ENCODE assay signal across 18 cellular contexts in genomic region chr17:80698297-80698696, GRCh38.
"Had no signal": no experiment of that assay in that cellular context is flagged by ENCODE, and none has a peak within 500 bp of the region (broad histone marks: within the 10 kb centered on the region; RNA-seq: fewer than 3 reads in every experiment).

No MANE protein-coding gene starts in this region.

- H3K36me3 ChIP-seq: cardiac muscle cell, spleen, thoracic aorta, upper lobe of left lung had no signal

- H3K27me3 Mint-ChIP-seq: activated naive CD8-positive, alpha-beta T cell treated with anti-CD3 and anti-CD28 coated beads for 36 hours; effector memory CD8-positive, alpha-beta T cell; stimulated activated naive B cell treated with anti-CD40 and anti-IgM and Interleukin-4, amounts not matched to agents 10 μg/mL and 1 μg/mL and 100 μg/mL, for 72 hours had no signal

- H3K9me3 ChIP-seq: spleen, thoracic aorta, upper lobe of left lung had no signal

- ATAC-seq: activated CD4-positive, CD25-positive, alpha-beta regulatory T cell treated with anti-CD3 and anti-CD28 coated beads, Interleukin-2, amount 50 U/mL, for 24 hours; effector memory CD8-positive, alpha-beta T cell; natural killer cell; stimulated activated naive B cell treated with anti-CD40 and anti-IgM and Interleukin-4, amounts not matched to agents 10 μg/mL and 1 μg/mL and 100 μg/mL, for 72 hours had no signal

- H3K27me3 ChIP-seq: cardiac muscle cell, spleen, upper lobe of left lung had no signal

- H3K4me3 Mint-ChIP-seq: activated naive CD8-positive, alpha-beta T cell treated with anti-CD3 and anti-CD28 coated beads for 36 hours; activated T-helper 1 cell treated with anti-CD3 and anti-CD28 coated beads, Interleukin-12 subunit alpha, Interleukin-12 subunit beta, Interleukin-2, Interleukin-4 antibody, amounts not matched to agents 30 ng/mL and 10 ng/mL and 1 ng/mL, durations not matched to agents 14 hours and 24 hours and 36 hours; effector memory CD8-positive, alpha-beta T cell; natural killer cell; stimulated activated naive B cell treated with anti-CD40 and anti-IgM and Interleukin-4, amounts not matched to agents 10 μg/mL and 1 μg/mL and 100 μg/mL, for 72 hours had no signal

- H3K27ac Mint-ChIP-seq: activated naive CD8-positive, alpha-beta T cell treated with anti-CD3 and anti-CD28 coated beads for 36 hours; activated T-helper 1 cell treated with anti-CD3 and anti-CD28 coated beads, Interleukin-12 subunit alpha, Interleukin-12 subunit beta, Interleukin-2, Interleukin-4 antibody, amounts not matched to agents 30 ng/mL and 10 ng/mL and 1 ng/mL, durations not matched to agents 14 hours and 24 hours and 36 hours; natural killer cell had no signal

- H3K36me3 Mint-ChIP-seq: natural killer cell had no signal

- H3K4me3 ChIP-seq: cardiac muscle cell, lung, spleen, thoracic aorta, upper lobe of left lung had no signal

- DNase-seq: activated CD4-positive, alpha-beta T cell treated with anti-CD3 and anti-CD28 coated beads, Interleukin-2, amount 50 U/mL, for 1 hour; activated gamma-delta T cell treated with Interleukin-2 at 50 U/mL for 16 hours; activated naive CD8-positive, alpha-beta T cell treated with anti-CD3 and anti-CD28 coated beads for 36 hours; amniotic stem cell; effector memory CD8-positive, alpha-beta T cell; foreskin fibroblast; hypothalamus; natural killer cell; nucleus accumbens; spleen; stimulated activated naive B cell treated with anti-CD40 and anti-IgM and Interleukin-4, amounts not matched to agents 10 μg/mL and 1 μg/mL and 100 μg/mL, for 72 hours; T1000 had no signal
